Comparison of ENCODE assay signal across 8 cellular contexts in genomic region chr1:17569200-17570139, GRCh38. TPM values are rescaled to one million over a fixed set of nuclear protein-coding genes. Genes with fewer than 3 reads are reported as not detected.
DNase-seq lines count a peak whose midpoint lies in the region; ATAC-seq and TF ChIP-seq lines count a peak whose summit lies in the region.

No MANE protein-coding gene starts in this region.

- peak overlapping the region; percentile 85 to 98 (median 94) for H3K27ac ChIP-seq in heart right ventricle

- peaks cover 43 to 98% (median 75%) of the 10 kb centered on the region in 9 donors for H3K4me1 ChIP-seq in heart right ventricle

- H3K36me3 ChIP-seq in heart right ventricle, result no peaks in the 10 kb centered on the region

- no peaks in the 10 kb centered on the region for H3K27me3 ChIP-seq in heart right ventricle

- DNase-seq in ELF-1 (ENCODE audit: low read depth, low spot score), result peak; percentile 67
- peak; percentile 76 to 89 for DNase-seq in heart right ventricle
- DNase-seq in putamen (ENCODE audit: low spot score), result peak; percentile 77
- no peak for DNase-seq in stimulated activated CD4-positive, alpha-beta T cell treated with anti-CD3 and anti-CD28 coated beads, Interleukin-1b, Interleukin-23, amount 100 ng/mL, for 48 hours
- DNase-seq in NCI-H2029 (lab: John Stamatoyannopoulos, UW), result no peak
- no peak for DNase-seq in activated naive CD4-positive, alpha-beta T cell treated with anti-CD3 and anti-CD28 coated beads, Interleukin-2, amount 50 U/mL, for 72 hours (ENCODE audit: low spot score in 2 of 2)
- no peak for DNase-seq in cortex of kidney (lab: John Stamatoyannopoulos, UW)

- H3K9me3 ChIP-seq in heart right ventricle, result no peaks in the 10 kb centered on the region

- H3K9me3 Mint-ChIP-seq in activated naive CD4-positive, alpha-beta T cell treated with anti-CD3 and anti-CD28 coated beads, Interleukin-2, amount 50 U/mL, for 72 hours, result no peaks in the 10 kb centered on the region

- no peak for TF ChIP-seq CTCF in WI38 (IDR thresholded peaks at IDR 0.05; ENCODE audit: low read depth, low read length)
- TF ChIP-seq CTCF in heart right ventricle (IDR thresholded peaks at IDR 0.05), result no peak

- peak overlapping the region in 1 of 2 donors; percentile 15 for H3K27ac Mint-ChIP-seq in activated naive CD4-positive, alpha-beta T cell treated with anti-CD3 and anti-CD28 coated beads, Interleukin-2, amount 50 U/mL, for 72 hours

- no peaks in the 10 kb centered on the region for H3K36me3 Mint-ChIP-seq in activated naive CD4-positive, alpha-beta T cell treated with anti-CD3 and anti-CD28 coated beads, Interleukin-2, amount 50 U/mL, for 72 hours

- intact Hi-C loops in heart right ventricle (cut with DNase I), result loop anchor here in 1 of 10 donors (5.0 kb wide), 1 partner anchor 37 kb away; no protein-coding TSS in a partner anchor

- peak; percentile 80 to 89 (median 84) for ATAC-seq in heart right ventricle
- ATAC-seq in activated naive CD4-positive, alpha-beta T cell treated with anti-CD3 and anti-CD28 coated beads, Interleukin-2, amount 50 U/mL, for 72 hours, result no peak

- WGBS in heart right ventricle, 2 donors, result 10 to 16% methylated on average over 16 of the region's 16 CpGs

- H3K4me3 ChIP-seq in WI38 (ENCODE audit: low read depth, low read length) (peak overlapping the region; percentile 13; the same call in 1 of the 2 replicates), heart right ventricle (peak overlapping the region in 3 of 10 donors; percentile 16 to 26 (median 18))

RNA-seq across cellular contexts. Expression of gene ARHGEF10L, which starts 30.0 kb away (rescaled TPM):
- 10 to 100 TPM; 45.4 to 65.0 (median 49.4) TPM for total RNA-seq in heart right ventricle
- 10 to 100 TPM; 52.8 to 68.4 TPM for polyA plus RNA-seq in heart right ventricle
- not detected for total RNA-seq in activated naive CD4-positive, alpha-beta T cell treated with anti-CD3 and anti-CD28 coated beads, Interleukin-2, amount 50 U/mL, for 72 hours

Comparison
In these comparisons a context has a peak if more than half of its experiments do, and no peak if none do; other contexts are left out.
1. DNase-seq: peak in ELF-1 (single experiment), heart right ventricle (2 of 2) and putamen (single experiment); none in stimulated activated CD4-positive, alpha-beta T cell treated with anti-CD3 and anti-CD28 coated beads, Interleukin-1b, Interleukin-23, amount 100 ng/mL, for 48 hours (single experiment), NCI-H2029 (single experiment), activated naive CD4-positive, alpha-beta T cell treated with anti-CD3 and anti-CD28 coated beads, Interleukin-2, amount 50 U/mL, for 72 hours (0 of 2) and cortex of kidney (single experiment).
2. ATAC-seq: peak in heart right ventricle (8 of 8); none in activated naive CD4-positive, alpha-beta T cell treated with anti-CD3 and anti-CD28 coated beads, Interleukin-2, amount 50 U/mL, for 72 hours (0 of 2).
3. RNA of gene ARHGEF10L, which starts 30.0 kb away (total RNA-seq): 45.4 to 65.0 TPM in heart right ventricle; not detected in activated naive CD4-positive, alpha-beta T cell treated with anti-CD3 and anti-CD28 coated beads, Interleukin-2, amount 50 U/mL, for 72 hours; every median in the first group is over 10 times any median in the second.